In genomic region chr3:78894787-78895186, GRCh38 we compare ENCODE assay signal across 15 cellular contexts.
"Had no signal": no experiment of that assay in that cellular context is flagged by ENCODE, and none has a peak within 500 bp of the region (broad histone marks: within the 10 kb centered on the region; RNA-seq: fewer than 3 reads in every experiment).

No MANE protein-coding gene starts in this region.

- H3K27ac ChIP-seq: gastrocnemius medialis, psoas muscle, spleen, WERI-Rb-1 had no signal

- H3K4me3 ChIP-seq: gastrocnemius medialis, psoas muscle, spleen had no signal

- H3K9me3 Mint-ChIP-seq: activated naive CD8-positive, alpha-beta T cell treated with anti-CD3 and anti-CD28 coated beads, Interleukin-2, amount 10 ng/mL, durations not matched to agents 7 days and 5 days had no signal

- H3K27me3 Mint-ChIP-seq: activated naive CD8-positive, alpha-beta T cell treated with anti-CD3 and anti-CD28 coated beads, Interleukin-2, amount 10 ng/mL, durations not matched to agents 7 days and 5 days; naive thymus-derived CD4-positive, alpha-beta T cell; stimulated activated naive B cell treated with anti-CD40 and anti-IgM and Interleukin-4, amounts not matched to agents 10 μg/mL and 1 μg/mL and 100 μg/mL, for 72 hours had no signal

- H3K36me3 ChIP-seq: gastrocnemius medialis, spleen, WERI-Rb-1 had no signal

- H3K27ac Mint-ChIP-seq: activated CD8-positive, alpha-beta T cell treated with anti-CD3 and anti-CD28 coated beads, Interleukin-2, amount 10 ng/mL, durations not matched to agents 7 days and 5 days; activated naive CD8-positive, alpha-beta T cell treated with anti-CD3 and anti-CD28 coated beads, Interleukin-2, amount 10 ng/mL, durations not matched to agents 7 days and 5 days; naive thymus-derived CD4-positive, alpha-beta T cell; stimulated activated naive B cell treated with anti-CD40 and anti-IgM and Interleukin-4, amounts not matched to agents 10 μg/mL and 1 μg/mL and 100 μg/mL, for 72 hours had no signal

- H3K36me3 Mint-ChIP-seq: activated naive CD8-positive, alpha-beta T cell treated with anti-CD3 and anti-CD28 coated beads, Interleukin-2, amount 10 ng/mL, durations not matched to agents 7 days and 5 days; naive thymus-derived CD4-positive, alpha-beta T cell; stimulated activated naive B cell treated with anti-CD40 and anti-IgM and Interleukin-4, amounts not matched to agents 10 μg/mL and 1 μg/mL and 100 μg/mL, for 72 hours had no signal

- ATAC-seq: activated CD8-positive, alpha-beta T cell treated with anti-CD3 and anti-CD28 coated beads, Interleukin-2, amount 10 ng/mL, durations not matched to agents 7 days and 5 days; gastrocnemius medialis; naive thymus-derived CD4-positive, alpha-beta T cell; psoas muscle; sciatic nerve; stimulated activated naive B cell treated with anti-CD40 and anti-IgM and Interleukin-4, amounts not matched to agents 10 μg/mL and 1 μg/mL and 100 μg/mL, for 72 hours had no signal

- H3K4me1 Mint-ChIP-seq: naive thymus-derived CD4-positive, alpha-beta T cell; stimulated activated naive B cell treated with anti-CD40 and anti-IgM and Interleukin-4, amounts not matched to agents 10 μg/mL and 1 μg/mL and 100 μg/mL, for 72 hours had no signal

- H3K9me3 ChIP-seq: gastrocnemius medialis, psoas muscle had no signal

- H3K4me1 ChIP-seq: gastrocnemius medialis, psoas muscle, spleen had no signal

- H3K27me3 ChIP-seq: gastrocnemius medialis, spleen had no signal

- H3K4me3 Mint-ChIP-seq: activated CD8-positive, alpha-beta T cell treated with anti-CD3 and anti-CD28 coated beads, Interleukin-2, amount 10 ng/mL, durations not matched to agents 7 days and 5 days; naive thymus-derived CD4-positive, alpha-beta T cell; stimulated activated naive B cell treated with anti-CD40 and anti-IgM and Interleukin-4, amounts not matched to agents 10 μg/mL and 1 μg/mL and 100 μg/mL, for 72 hours had no signal

- DNase-seq: activated CD4-positive, alpha-beta T cell treated with anti-CD3 and anti-CD28 coated beads for 48 hours; activated CD8-positive, alpha-beta memory T cell treated with anti-CD3 and anti-CD28 coated beads, Interleukin-2, amount 50 U/mL, for 48 hours; activated CD8-positive, alpha-beta T cell treated with anti-CD3 and anti-CD28 coated beads, Interleukin-2, amount 10 ng/mL, durations not matched to agents 7 days and 5 days; activated naive CD8-positive, alpha-beta T cell treated with anti-CD3 and anti-CD28 coated beads, Interleukin-2, amount 10 ng/mL, durations not matched to agents 7 days and 5 days; anterior cingulate cortex; gastrocnemius medialis; kidney glomerular epithelial cell; naive thymus-derived CD4-positive, alpha-beta T cell; occipital lobe; psoas muscle; spleen; stimulated activated CD4-positive, alpha-beta T cell treated with anti-CD3 and anti-CD28 coated beads, Interleukin-2, amount 100 ng/mL, for 24 hours; stimulated activated naive B cell treated with anti-CD40 and anti-IgM and Interleukin-4, amounts not matched to agents 10 μg/mL and 1 μg/mL and 100 μg/mL, for 72 hours; WERI-Rb-1 had no signal
